ENCODE assay signal across 8 cellular contexts in genomic region chr11:64809781-64810241, GRCh38. TPM values are rescaled to one million over a fixed set of nuclear protein-coding genes. Genes with fewer than 3 reads are reported as not detected.
DNase-seq lines count a peak whose midpoint lies in the region; ATAC-seq and TF ChIP-seq lines count a peak whose summit lies in the region.

No MANE protein-coding gene starts in this region.

- no peaks in the 10 kb centered on the region for H3K9me3 Mint-ChIP-seq in activated B cell treated with CpG ODN at 0.5 μM for 24 hours

- no peak overlapping the region for H2BK120ac ChIP-seq in neuronal stem cell (ENCODE audit: low read depth, low read length)

- peak overlapping the region; percentile 93 for H3K4me2 ChIP-seq in neuronal stem cell (ENCODE audit: insufficient read depth, low read length, poor library complexity, severe bottlenecking)

- H3K36me3 ChIP-seq in neuronal stem cell (replicated peaks in 1 of 2; ENCODE audit: control insufficient read depth in 2 of 2, insufficient read depth in 2 of 2, low read length in 2 of 2): peaks cover 27 to 43% of the 10 kb centered on the region in 2 donors

- H3K27me3 ChIP-seq in neuronal stem cell (ENCODE audit: control insufficient read depth in 3 of 3, insufficient read depth in 3 of 3, low read depth in 1 of 3, low read length in 3 of 3): peaks cover 0 to 5% (median 0%) of the 10 kb centered on the region in 3 experiments

- no peak overlapping the region for H3K27ac ChIP-seq in neuronal stem cell (replicated peaks; ENCODE audit: low read length)

- no peak overlapping the region for H2BK15ac ChIP-seq in neuronal stem cell (ENCODE audit: low read length)

- ATAC-seq in activated B cell treated with CpG ODN at 0.5 μM for 24 hours (ENCODE audit: low read depth): peak; percentile 15
- ATAC-seq in GM18873 (IDR thresholded peaks at IDR 0.05; ENCODE audit: low FRiP score, unreplicated experiment): no peak
- ATAC-seq in GM19397 (IDR thresholded peaks at IDR 0.05; ENCODE audit: unreplicated experiment): no peak

- H3K4me1 Mint-ChIP-seq in activated B cell treated with CpG ODN at 0.5 μM for 24 hours: peaks cover 32% of the 10 kb centered on the region

- H2BK5ac ChIP-seq in neuronal stem cell (ENCODE audit: low read length): no peak overlapping the region

- H3K4ac ChIP-seq in neuronal stem cell (ENCODE audit: low read length): no peak overlapping the region

- H3K79me1 ChIP-seq in neuronal stem cell (ENCODE audit: low read depth, low read length): peaks cover 5% of the 10 kb centered on the region

- no peak for TF ChIP-seq CTCF in HFF-Myc (IDR thresholded peaks at IDR 0.05; ENCODE audit: low read depth, low read length, missing control alignments)
- no peak for TF ChIP-seq CTCF in activated B cell treated with CpG ODN at 0.5 μM for 24 hours (IDR thresholded peaks at IDR 0.05)
- TF ChIP-seq CTCF in fibroblast of pulmonary artery (IDR thresholded peaks at IDR 0.05; ENCODE audit: low read length, missing control alignments): no peak

- H3K18ac ChIP-seq in neuronal stem cell (ENCODE audit: low read length): peak overlapping the region; percentile 91

- H2AFZ ChIP-seq in neuronal stem cell (ENCODE audit: low read length): peak overlapping the region; percentile 96

- no peaks in the 10 kb centered on the region for H3K9me3 ChIP-seq in neuronal stem cell (replicated peaks in 1 of 2; ENCODE audit: control insufficient read depth in 2 of 2, insufficient read depth in 1 of 2, low read depth in 1 of 2, low read length in 2 of 2)

- no peak overlapping the region for H4K91ac ChIP-seq in neuronal stem cell (ENCODE audit: low read depth, low read length, poor library complexity)

- H3K36me3 Mint-ChIP-seq in activated B cell treated with CpG ODN at 0.5 μM for 24 hours (ENCODE audit: low read depth): peaks cover 28% of the 10 kb centered on the region

- intact Hi-C loops in activated B cell treated with CpG ODN at 0.5 μM for 24 hours (cut with micrococcal nuclease): loop anchor here (1.0 to 2.0 kb wide), 6 partner anchors 8 to 114 kb away; partner anchors contain the start of genes CDC42BPG, EHD1, PPP2R5B and RASGRP2

- no peaks in the 10 kb centered on the region for H3K27me3 Mint-ChIP-seq in activated B cell treated with CpG ODN at 0.5 μM for 24 hours

- H3K4me3 Mint-ChIP-seq in activated B cell treated with CpG ODN at 0.5 μM for 24 hours: peak overlapping the region; percentile 96

- peak overlapping the region; percentile 53 for H2AK5ac ChIP-seq in neuronal stem cell (ENCODE audit: low read depth, low read length)

- H3K23ac ChIP-seq in neuronal stem cell (ENCODE audit: low read depth, low read length, poor library complexity): peak overlapping the region; percentile 85

- H2BK12ac ChIP-seq in neuronal stem cell (ENCODE audit: low read length): no peak overlapping the region

- H3K14ac ChIP-seq in neuronal stem cell (ENCODE audit: low read length): peak overlapping the region; percentile 82

- no peak overlapping the region for H4K8ac ChIP-seq in neuronal stem cell (ENCODE audit: low read depth, low read length)

- CTCF ChIA-PET in activated B cell treated with CpG ODN at 0.5 μM for 24 hours (lab: Charles Lee): interaction anchor here (1.8 kb wide), 2 partner anchors 38 to 84 kb away, joined by 3 to 5 read pairs; no protein-coding TSS in a partner anchor

- peak overlapping the region; percentile 88 for H3K9ac ChIP-seq in neuronal stem cell (ENCODE audit: low read depth, low read length, poor library complexity)

- peak overlapping the region; percentile 85 for H3K27ac Mint-ChIP-seq in activated B cell treated with CpG ODN at 0.5 μM for 24 hours

- POLR2A ChIA-PET in activated B cell treated with CpG ODN at 0.5 μM for 24 hours (lab: Charles Lee): interaction anchor here (0.6 to 3.1 kb wide), 10 partner anchors 9 to 1311 kb away, joined by 3 to 34 read pairs (median 6); partner anchors contain the start of genes BATF2 and SF1

- no CpG with 5 or more reads among the region's 44 CpGs for WGBS in neuronal stem cell (ENCODE audit: extremely low coverage in 2 of 2, insufficient read length in 2 of 2, insufficient replicate concordance in 1 of 2), 2 donors

- peak overlapping the region; percentile 88 for H3K4me3 ChIP-seq in HFF-Myc (replicated peaks; ENCODE audit: low read depth, low read length)
- peak overlapping the region; percentile 93 for H3K4me3 ChIP-seq in fibroblast of pulmonary artery (replicated peaks; ENCODE audit: low read depth, low read length)
- H3K4me3 ChIP-seq in neuronal stem cell (ENCODE audit: low read length in 2 of 2): peak overlapping the region; percentile 89 to 93

- H3K4me1 ChIP-seq in neuronal stem cell (ENCODE audit: control insufficient read depth in 2 of 2, insufficient read depth in 1 of 2, low read depth in 1 of 2, low read length in 2 of 2): peaks cover 5 to 7% of the 10 kb centered on the region in 2 donors

- DNase-seq in CD1c-positive myeloid dendritic cell (ENCODE audit: extremely low spot score) (peak; percentile 6), HFF-Myc (ENCODE audit: extremely low read depth, low read depth) (no peak), activated B cell treated with CpG ODN at 0.5 μM for 24 hours (peak; percentile 22), fibroblast of pulmonary artery (ENCODE audit: low read depth) (peak; percentile 3), neuronal stem cell (ENCODE audit: low spot score) (no peak), DMS153 (lab: John Stamatoyannopoulos, UW) (no peak)

RNA-seq across cellular contexts. Expression of gene MEN1, which starts 0.5 kb away (rescaled TPM):
- total RNA-seq in activated B cell treated with CpG ODN at 0.5 μM for 24 hours: 35.1 and 44.6 TPM in 2 replicates
- 59.7 TPM for polyA plus RNA-seq in neuronal stem cell (2013, experiment 1 of 2)
- 59.7 TPM for polyA plus RNA-seq in neuronal stem cell (2013, experiment 2 of 2)

RNA-seq across cellular contexts. Expression of gene MAP4K2, which starts 6.8 kb away (rescaled TPM):
- total RNA-seq in activated B cell treated with CpG ODN at 0.5 μM for 24 hours: 69.1 and 73.6 TPM in 2 replicates
- polyA plus RNA-seq in neuronal stem cell (2013, experiment 1 of 2): 11.1 TPM
- polyA plus RNA-seq in neuronal stem cell (2013, experiment 2 of 2): 11.6 TPM

RNA-seq across cellular contexts. Expression of gene SF1, which starts 31.5 kb away (rescaled TPM):
- 640 and 687 TPM in 2 replicates for total RNA-seq in activated B cell treated with CpG ODN at 0.5 μM for 24 hours
- 214 TPM for polyA plus RNA-seq in neuronal stem cell (2013, experiment 1 of 2)
- polyA plus RNA-seq in neuronal stem cell (2013, experiment 2 of 2): 215 TPM

RNA-seq across cellular contexts. Expression of gene CDC42BPG, which starts 34.6 kb away (rescaled TPM):
- 2.2 and 3.7 TPM in 2 replicates for total RNA-seq in activated B cell treated with CpG ODN at 0.5 μM for 24 hours
- 1.1 TPM for polyA plus RNA-seq in neuronal stem cell (2013, experiment 1 of 2)
- polyA plus RNA-seq in neuronal stem cell (2013, experiment 2 of 2): 1.1 TPM

RNA-seq across cellular contexts. Expression of gene PYGM, which starts 50.0 kb away (rescaled TPM):
- 3.2 and 4.8 TPM in 2 replicates for total RNA-seq in activated B cell treated with CpG ODN at 0.5 μM for 24 hours
- 1.3 TPM for polyA plus RNA-seq in neuronal stem cell (2013, experiment 1 of 2)
- polyA plus RNA-seq in neuronal stem cell (2013, experiment 2 of 2): 1.3 TPM

Comparison
In these comparisons a context has a peak if more than half of its experiments do, and no peak if none do; other contexts are left out.
1. DNase-seq: peak in CD1c-positive myeloid dendritic cell (single experiment), activated B cell treated with CpG ODN at 0.5 μM for 24 hours (single experiment) and fibroblast of pulmonary artery (single experiment); none in HFF-Myc (single experiment), neuronal stem cell (single experiment) and DMS153 (single experiment).
2. Peak in every context shown above with its lines, with median percentiles within 50 percentile points of each other: H3K4me3 ChIP-seq.